In genomic region chr1:33055210-33055991, GRCh38 we compare ENCODE assay signal across 9 cellular contexts. TPM values are rescaled to one million over a fixed set of nuclear protein-coding genes. Genes with fewer than 3 reads are reported as not detected.
A peak's percentile ranks its signal among the peaks of the same experiment; 100 is the strongest.
DNase-seq lines count a peak whose midpoint lies in the region; ATAC-seq, FAIRE-seq and TF ChIP-seq lines count a peak whose summit lies in the region.
"Had no signal": no experiment of that assay in that cellular context is flagged by ENCODE, and none has a peak within 500 bp of the region (broad histone marks: within the 10 kb centered on the region; RNA-seq: fewer than 3 reads in every experiment).

No MANE protein-coding gene starts in this region.

- no peaks in the 10 kb centered on the region for H3K36me3 Mint-ChIP-seq in T-helper 17 cell (ENCODE audit: low read depth)

- H3K27ac Mint-ChIP-seq in T-helper 17 cell = peak overlapping the region; percentile 69

- no peak overlapping the region for H3K9ac ChIP-seq in keratinocyte (ENCODE audit: control insufficient read depth, extremely low read depth, insufficient read depth, low read length)

- peaks cover 8% of the 10 kb centered on the region for H3K4me1 Mint-ChIP-seq in T-helper 17 cell

- ATAC-seq in T-helper 17 cell (peak; percentile 65), GM18907 (IDR thresholded peaks at IDR 0.05; ENCODE audit: unreplicated experiment) (no peak)

- H3K4me1 ChIP-seq in keratinocyte (ENCODE audit: control insufficient read depth, extremely low read depth, insufficient read depth, low read length) = peaks cover 7% of the 10 kb centered on the region

- H3K79me2 ChIP-seq in keratinocyte (ENCODE audit: control insufficient read depth, insufficient read depth, low read length) = no peaks in the 10 kb centered on the region

- no peaks in the 10 kb centered on the region for H3K36me3 ChIP-seq in keratinocyte (ENCODE audit: control insufficient read depth in 2 of 2, extremely low read depth in 1 of 2, insufficient read depth in 2 of 2, low read length in 2 of 2)

- TF ChIP-seq CTCF in keratinocyte (optimal IDR thresholded peaks at IDR 0.05 in 1 of 3, IDR thresholded peaks at IDR 0.05 in 1 of 3, conservative IDR thresholded peaks at IDR 0.05 in 1 of 3; ENCODE audit: extremely low read depth in 1 of 3, insufficient read depth in 2 of 3, low read length in 3 of 3) = peak; percentile 64 to 73 (median 69)

- H3K27me3 Mint-ChIP-seq in T-helper 17 cell = no peaks in the 10 kb centered on the region

- peak; percentile 79 for FAIRE-seq in keratinocyte (lab: Jason Lieb, UNC)
- FAIRE-seq: colon had no signal

- dilution Hi-C loops in keratinocyte (cut with MboI; ENCODE audit: extremely low pct_ligation_motif_present, low sequenced_read_pairs) = no loop called here

- no peaks in the 10 kb centered on the region for H3K27me3 ChIP-seq in keratinocyte (ENCODE audit: control insufficient read depth, extremely low read depth, insufficient read depth, low read length)

- H4K20me1 ChIP-seq in keratinocyte (ENCODE audit: control insufficient read depth, extremely low read depth, insufficient read depth, low read length) = no peaks in the 10 kb centered on the region

- no peak overlapping the region for H3K27ac ChIP-seq in keratinocyte (ENCODE audit: control insufficient read depth, insufficient read depth, low read length)

- H3K4me3 ChIP-seq in keratinocyte (ENCODE audit: control insufficient read depth in 2 of 3, extremely low read depth in 1 of 3, insufficient read depth in 2 of 3, low read depth in 1 of 3, low read length in 3 of 3) = no peak overlapping the region

- no peaks in the 10 kb centered on the region for H3K9me1 ChIP-seq in keratinocyte (ENCODE audit: control insufficient read depth, extremely low read depth, insufficient read depth, low read length)

- no peak overlapping the region for H2AFZ ChIP-seq in keratinocyte (ENCODE audit: control insufficient read depth, low read length)

- peak overlapping the region; percentile 19 for H3K4me3 Mint-ChIP-seq in T-helper 17 cell

- H3K9me3 ChIP-seq in T-helper 17 cell (ENCODE audit: control insufficient read depth, low read length, poor library complexity, severe bottlenecking) = no peaks in the 10 kb centered on the region
- no peaks in the 10 kb centered on the region for H3K9me3 ChIP-seq in keratinocyte (ENCODE audit: control insufficient read depth, low read depth, low read length)

- no peak overlapping the region for H3K4me2 ChIP-seq in keratinocyte (ENCODE audit: control insufficient read depth, extremely low read depth, insufficient read depth, low read depth, low read length)

- DNase-seq in SIG-M5 treated with dmso at 0.1 percent for 504 hours (lab: John Stamatoyannopoulos, UW; ENCODE audit: unreplicated experiment) (peak; percentile 53), SIG-M5 (lab: John Stamatoyannopoulos, UW) (no peak), NCI-H1105 treated with DMSO at 0.1 percent for 48 hours (lab: John Stamatoyannopoulos, UW) (peak; percentile 48), T-helper 17 cell (no peak), cerebellar nuclear complex (lab: John Stamatoyannopoulos, UW) (peak; percentile 42 to 45), keratinocyte (ENCODE audit: low read depth, low spot score) (peak; percentile 49)
- DNase-seq in stimulated activated CD4-positive, alpha-beta T cell treated with anti-CD3 and anti-CD28 coated beads, Interleukin-2, amount 100 ng/mL, for 24 hours = peak; percentile 11 to 28

RNA-seq across cellular contexts. Expression of gene AK2, which starts 18.7 kb away (rescaled TPM):
- 10 to 100 TPM; 51.1 to 61.7 TPM for total RNA-seq in T-helper 17 cell
- polyA plus RNA-seq in keratinocyte = 193 to 258 TPM (median 256 TPM) in 3 replicates
- 68.5 TPM for polyA plus RNA-seq in keratinocyte (2011; ENCODE audit: low read depth)
- polyA plus RNA-seq in keratinocyte (2011; cell fraction: cytosol; rRNA removed) = 240 and 263 TPM in 2 replicates
- polyA plus RNA-seq in keratinocyte (2011; cell fraction: nucleus; rRNA removed) = 231 and 290 TPM in 2 replicates
- polyA plus RNA-seq in keratinocyte (2012; ENCODE audit: low replicate concordance) = 163 and 201 TPM in 2 replicates
- 43.8 to 97.5 TPM (median 91.4 TPM) in 3 replicates for polyA minus RNA-seq in keratinocyte
- 123 TPM for polyA minus RNA-seq in keratinocyte (2011; cell fraction: cytosol; rRNA and poly(A)+ RNA removed)
- 36.0 and 67.2 TPM in 2 replicates for polyA minus RNA-seq in keratinocyte (2011; cell fraction: nucleus; rRNA and poly(A)+ RNA removed)

RNA-seq across cellular contexts. Expression of gene AZIN2, which starts 25.6 kb away (rescaled TPM):
- total RNA-seq in T-helper 17 cell = 1 to 10 TPM; 6.3 to 8.6 TPM
- polyA plus RNA-seq in keratinocyte = 5.9 to 9.1 TPM (median 6.7 TPM) in 3 replicates
- polyA plus RNA-seq in keratinocyte (2011; ENCODE audit: low read depth) = 1.1 TPM
- polyA plus RNA-seq in keratinocyte (2011; cell fraction: cytosol; rRNA removed) = 4.0 and 7.1 TPM in 2 replicates
- 15.5 and 24.5 TPM in 2 replicates for polyA plus RNA-seq in keratinocyte (2011; cell fraction: nucleus; rRNA removed)
- polyA plus RNA-seq in keratinocyte (2012; ENCODE audit: low replicate concordance) = 2.9 and 5.1 TPM in 2 replicates
- 3.2 to 8.6 TPM (median 8.3 TPM) in 3 replicates for polyA minus RNA-seq in keratinocyte
- polyA minus RNA-seq in keratinocyte (2011; cell fraction: cytosol; rRNA and poly(A)+ RNA removed) = 10.0 TPM
- polyA minus RNA-seq in keratinocyte (2011; cell fraction: nucleus; rRNA and poly(A)+ RNA removed) = 8.8 and 15.8 TPM in 2 replicates

Comparison
In these comparisons a context has a peak if more than half of its experiments do, and no peak if none do; other contexts are left out.
1. DNase-seq: peak in SIG-M5 treated with dmso at 0.1 percent for 504 hours (single experiment), NCI-H1105 treated with DMSO at 0.1 percent for 48 hours (single experiment), cerebellar nuclear complex (2 of 2), keratinocyte (single experiment) and stimulated activated CD4-positive, alpha-beta T cell treated with anti-CD3 and anti-CD28 coated beads, Interleukin-2, amount 100 ng/mL, for 24 hours (2 of 2); none in SIG-M5 (single experiment) and T-helper 17 cell (0 of 3).